ENCODE assay signal across 23 cellular contexts in the genomic region with DNA sequence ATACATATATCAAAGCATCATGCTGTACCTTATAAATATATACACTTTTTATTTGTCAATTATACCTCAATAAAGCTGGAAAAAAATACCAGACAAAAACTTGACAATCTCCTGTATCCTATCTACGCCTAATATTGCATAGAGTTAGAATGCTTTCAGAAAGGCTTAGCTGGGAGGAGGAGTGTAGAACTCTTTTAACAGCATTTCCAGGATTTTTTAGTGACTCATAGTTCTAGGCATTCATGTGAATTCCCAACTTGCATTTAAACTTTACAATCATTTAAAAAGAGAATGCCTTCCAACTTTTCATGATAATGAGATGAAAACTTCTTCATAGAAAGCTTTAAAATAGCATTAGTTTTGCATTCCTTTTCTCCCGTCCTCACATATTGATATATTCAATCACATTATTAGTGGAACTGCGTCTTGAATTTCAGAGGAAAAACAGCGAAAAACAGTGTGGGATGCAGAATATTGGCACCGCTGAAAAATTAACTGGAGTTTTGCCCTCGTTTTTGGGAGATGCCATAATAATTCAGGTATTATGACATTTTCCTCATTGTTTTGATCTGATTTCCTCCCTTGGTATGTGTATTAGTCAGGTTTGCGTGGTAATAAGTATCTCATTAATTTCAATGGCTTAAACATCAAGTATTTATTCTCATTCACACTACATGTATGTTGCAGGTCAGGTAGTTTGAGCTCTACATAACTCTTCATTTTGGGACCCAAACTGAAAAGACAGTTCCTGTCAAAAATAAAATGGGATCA.
DNase-seq lines count a peak whose midpoint lies in the region; ATAC-seq, FAIRE-seq and TF ChIP-seq lines count a peak whose summit lies in the region.
"Had no signal": no experiment of that assay in that cellular context is flagged by ENCODE, and none has a peak within 500 bp of the region (broad histone marks: within the 10 kb centered on the region; RNA-seq: fewer than 3 reads in every experiment).

No MANE protein-coding gene starts in this region.

- FAIRE-seq in RCC 7860 (lab: Jason Lieb, UNC) = peak; percentile 83
- FAIRE-seq: frontal cortex, GM12878, small intestine had no signal

- no peak overlapping the region for H3K4me3 ChIP-seq in fibroblast of mammary gland (ENCODE audit: control insufficient read depth, low read depth, low read length)
- H3K4me3 ChIP-seq: ascending aorta; BLaER1 treated with 17β-estradiol and CSF1 and Interleukin-3, amounts not matched to agents 10 nM and 100 nM; GM12878; MG63; PC-9; SK-N-MC had no signal

- DNase-seq in EL (peak; percentile 45), RCC 7860 (ENCODE audit: low spot score) (peak; percentile 43), fibroblast of mammary gland (ENCODE audit: low read depth) (peak; percentile 27), renal cortical epithelial cell (ENCODE audit: low read depth) (peak; percentile 83), midbrain (lab: John Stamatoyannopoulos, UW) (no peak), 8988T (no peak)
- DNase-seq: activated CD8-positive, alpha-beta T cell treated with anti-CD3 and anti-CD28 coated beads for 36 hours; DND-41; immature natural killer cell; MG63; NCI-H2081; NCI-H69; nucleus accumbens; PC-9; small intestine; stimulated activated naive CD4-positive, alpha-beta T cell had no signal

- TF ChIP-seq CTCF in fibroblast of mammary gland (conservative IDR thresholded peaks at IDR 0.05; ENCODE audit: control insufficient read depth, insufficient read depth, low read depth, low read length) = no peak

- ATAC-seq in GM18867 (IDR thresholded peaks at IDR 0.05; ENCODE audit: unreplicated experiment) (no peak), HG03354 (IDR thresholded peaks at IDR 0.05; ENCODE audit: poor library complexity, severe bottlenecking, unreplicated experiment) (no peak)
- ATAC-seq: activated CD8-positive, alpha-beta T cell treated with anti-CD3 and anti-CD28 coated beads for 36 hours had no signal

Comparison
In these comparisons a context has a peak if more than half of its experiments do, and no peak if none do; other contexts are left out.
1. DNase-seq: peak in EL (single experiment), RCC 7860 (single experiment), fibroblast of mammary gland (single experiment) and renal cortical epithelial cell (single experiment); none in midbrain (single experiment) and 8988T (single experiment).